14 cellular contexts compared by ENCODE assay signal in genomic region chr2:166917433-166917832, GRCh38.
"Had no signal": no experiment of that assay in that cellular context is flagged by ENCODE, and none has a peak within 500 bp of the region (broad histone marks: within the 10 kb centered on the region; RNA-seq: fewer than 3 reads in every experiment).

No MANE protein-coding gene starts in this region.

- DNase-seq: activated CD4-positive, alpha-beta T cell treated with anti-CD3 and anti-CD28 coated beads, Interleukin-2, amount 50 U/mL, for 4 hours; activated effector memory CD4-positive, alpha-beta T cell treated with anti-CD3 and anti-CD28 coated beads, Interleukin-2, amount 50 U/mL, for 16 hours; activated naive CD4-positive, alpha-beta T cell treated with anti-CD3 and anti-CD28 coated beads, Interleukin-2, amount 50 U/mL, for 16 hours; activated T-cell treated with anti-CD3 and anti-CD28 coated beads, Interleukin-2, amount 50 U/mL, for 72 hours; mucosa of descending colon; naive B cell; stimulated activated CD4-positive, alpha-beta T cell treated with anti-CD3 and anti-CD28 coated beads, Interleukin-12 subunit alpha, Interleukin-12 subunit beta, amount 100 ng/mL, for 4 hours; stimulated activated CD4-positive, alpha-beta T cell treated with anti-CD3 and anti-CD28 coated beads, Interleukin-1b, Interleukin-23, amount 100 ng/mL, for 48 hours; transverse colon; WERI-Rb-1 had no signal

- H3K4me3 ChIP-seq: ascending aorta, cardiac muscle cell, mucosa of descending colon, suprapubic skin, transverse colon, vagina had no signal
